ENCODE assay signal across 13 cellular contexts in the genomic region with DNA sequence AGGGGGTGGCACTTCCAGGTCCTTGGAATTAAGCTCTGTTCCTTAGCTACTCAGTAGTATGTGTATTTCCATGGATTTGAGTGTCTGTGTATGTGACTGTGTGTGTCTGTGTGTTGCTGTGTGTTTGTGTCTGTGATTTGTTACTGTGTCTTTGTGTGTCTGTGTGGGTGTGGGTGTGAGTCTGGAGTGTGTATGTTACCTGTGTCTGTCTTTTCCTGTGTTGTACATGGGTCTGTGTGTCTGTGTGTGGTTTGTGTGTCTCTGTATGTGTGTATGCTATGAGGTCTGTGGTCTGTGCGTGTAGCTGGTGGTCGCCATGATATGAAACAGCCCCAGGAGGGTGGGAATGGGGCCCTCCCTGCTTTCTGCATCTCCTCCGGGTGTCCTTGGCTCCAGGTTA. TPM values are rescaled to one million over a fixed set of nuclear protein-coding genes. Genes with fewer than 3 reads are reported as not detected.
DNase-seq lines count a peak whose midpoint lies in the region; ATAC-seq and TF ChIP-seq lines count a peak whose summit lies in the region.
"Not testable (repeated sequence)": the region's sequence is repeated elsewhere in the genome, so short reads cannot be mapped to it uniquely, and the experiment has no call there.
"Had no signal": no experiment of that assay in that cellular context is flagged by ENCODE, and none has a peak within 500 bp of the region (broad histone marks: within the 10 kb centered on the region; RNA-seq: fewer than 3 reads in every experiment).

No MANE protein-coding gene starts in this region.

- H3K4me2 ChIP-seq in OCI-LY7 (ENCODE audit: low read length) = not testable (repeated sequence)

- H3K27me3 ChIP-seq in Caco-2 (replicated peaks; ENCODE audit: control insufficient read depth, insufficient read depth, low read length) = not testable (repeated sequence)

- peak overlapping the region; percentile 30 for H3K27ac Mint-ChIP-seq in Caco-2 (ENCODE audit: unreplicated experiment)
- peak overlapping the region; percentile 44; the same call in 1 of the 2 replicates for H3K27ac Mint-ChIP-seq in WTC11
- peak overlapping the region; percentile 53 for H3K27ac Mint-ChIP-seq in activated naive CD4-positive, alpha-beta T cell treated with anti-CD3 and anti-CD28 coated beads, Interleukin-2, amount 50 U/mL, for 24 hours
- H3K27ac Mint-ChIP-seq in MCF 10A (ENCODE audit: low read depth, unreplicated experiment) = peak overlapping the region; percentile 73
- H3K27ac Mint-ChIP-seq in endothelial cell (ENCODE audit: unreplicated experiment) = not testable (repeated sequence)
- H3K27ac Mint-ChIP-seq in nephron progenitor cell = peak overlapping the region; percentile 76

- intact Hi-C loops in Caco-2 (cut with micrococcal nuclease; ENCODE audit: unreplicated experiment); OCI-LY7 (cut with micrococcal nuclease; ENCODE audit: unreplicated experiment); MCF 10A (cut with micrococcal nuclease); left colon (cut with DNase I, micrococcal nuclease): not testable (repeated sequence)

- not testable (repeated sequence) for ATAC-seq in WTC11
- peak; percentile 27 for ATAC-seq in left colon

- not testable (repeated sequence) for H3K9me2 ChIP-seq in OCI-LY7 (ENCODE audit: insufficient read depth, low read length)

- H3K27me3 Mint-ChIP-seq in Caco-2 (ENCODE audit: insufficient read depth, unreplicated experiment); WTC11 (ENCODE audit: low read depth); activated naive CD4-positive, alpha-beta T cell treated with anti-CD3 and anti-CD28 coated beads, Interleukin-2, amount 50 U/mL, for 24 hours; MCF 10A (ENCODE audit: insufficient read depth, unreplicated experiment); endothelial cell (ENCODE audit: unreplicated experiment); nephron progenitor cell (ENCODE audit: low read depth, poor library complexity): not testable (repeated sequence)

- H3K36me3 ChIP-seq in Caco-2 (ENCODE audit: control insufficient read depth, insufficient read depth, low read length); OCI-LY7 (ENCODE audit: insufficient read depth, low read length): not testable (repeated sequence)

- not testable (repeated sequence) for H3K79me2 ChIP-seq in OCI-LY7 (ENCODE audit: insufficient read depth, low read depth, low read length)

- H4K20me1 ChIP-seq in OCI-LY7 (ENCODE audit: insufficient read depth, low read length) = not testable (repeated sequence)

- not testable (repeated sequence) for H3K9me3 Mint-ChIP-seq in Caco-2 (ENCODE audit: unreplicated experiment); WTC11; activated naive CD4-positive, alpha-beta T cell treated with anti-CD3 and anti-CD28 coated beads, Interleukin-2, amount 50 U/mL, for 24 hours; MCF 10A (ENCODE audit: unreplicated experiment); endothelial cell (ENCODE audit: unreplicated experiment); nephron progenitor cell

- not testable (repeated sequence) for DNase-seq in Caco-2; OCI-LY7 (ENCODE audit: low spot score); WTC11 (ENCODE audit: low spot score); MCF 10A (ENCODE audit: unreplicated experiment); endothelial cell (ENCODE audit: low spot score); left colon; nephron progenitor cell

- H3K9me3 ChIP-seq in Caco-2; OCI-LY7 (ENCODE audit: low read length): not testable (repeated sequence)

- H3K4me1 ChIP-seq in Caco-2; OCI-LY7 (ENCODE audit: insufficient read depth, low read length, poor library complexity, severe bottlenecking): not testable (repeated sequence)

- POLR2A ChIA-PET in Caco-2 (lab: Charles Lee); OCI-LY7 (lab: Charles Lee); WTC11 (lab: Charles Lee); MCF 10A (lab: Yijun Ruan, JAX): not testable (repeated sequence)

- not testable (repeated sequence) for BruUV-seq in Caco-2 (replicated peaks; lab: Mats Ljungman, UMichigan); MCF 10A (replicated peaks; lab: Mats Ljungman, UMichigan)
- BruUV-seq in OCI-LY7 (replicated peaks; lab: Mats Ljungman, UMichigan) = TSS peak; percentile 38

- H3K27ac ChIP-seq in OCI-LY7 (ENCODE audit: low read depth, low read length, poor library complexity, severe bottlenecking) = not testable (repeated sequence)

- TF ChIP-seq CTCF in Caco-2 (IDR thresholded peaks at IDR 0.05; ENCODE audit: insufficient read depth in 1 of 2, low read depth in 1 of 2, low read length in 1 of 2, severe bottlenecking in 1 of 2, unreplicated experiment in 1 of 2); OCI-LY7 (conservative IDR thresholded peaks at IDR 0.05; ENCODE audit: low read length); WTC11 (IDR thresholded peaks at IDR 0.05); MCF 10A (IDR thresholded peaks at IDR 0.05; ENCODE audit: unreplicated experiment); endothelial cell (IDR thresholded peaks at IDR 0.05; ENCODE audit: unreplicated experiment); nephron progenitor cell (IDR thresholded peaks at IDR 0.05): not testable (repeated sequence)

- H3K4me3 ChIP-seq in Caco-2 (ENCODE audit: low read depth, low read length); OCI-LY7 (ENCODE audit: low read depth, low read length, poor library complexity, severe bottlenecking): not testable (repeated sequence)

- H3K36me3 Mint-ChIP-seq in Caco-2 (ENCODE audit: insufficient read depth, unreplicated experiment) (peaks cover 16% of the 10 kb centered on the region), MCF 10A (ENCODE audit: insufficient read depth, unreplicated experiment) (peaks cover 15% of the 10 kb centered on the region)
- not testable (repeated sequence) for H3K36me3 Mint-ChIP-seq in WTC11; activated naive CD4-positive, alpha-beta T cell treated with anti-CD3 and anti-CD28 coated beads, Interleukin-2, amount 50 U/mL, for 24 hours; endothelial cell (ENCODE audit: low read depth, unreplicated experiment); nephron progenitor cell (ENCODE audit: low read depth)

- CTCF ChIA-PET in Caco-2 (lab: Charles Lee); OCI-LY7 (lab: Charles Lee; ENCODE audit: unreplicated experiment); WTC11 (lab: Charles Lee); MCF 10A (lab: Yijun Ruan, JAX): not testable (repeated sequence)

- not testable (repeated sequence) for H3K4me3 Mint-ChIP-seq in Caco-2 (ENCODE audit: unreplicated experiment); WTC11; activated naive CD4-positive, alpha-beta T cell treated with anti-CD3 and anti-CD28 coated beads, Interleukin-2, amount 50 U/mL, for 24 hours; MCF 10A (ENCODE audit: unreplicated experiment); nephron progenitor cell
- H3K4me3 Mint-ChIP-seq in endothelial cell (ENCODE audit: unreplicated experiment) = peak overlapping the region; percentile 79

- H3K4me1 Mint-ChIP-seq in Caco-2 (ENCODE audit: low read depth, unreplicated experiment); WTC11; activated naive CD4-positive, alpha-beta T cell treated with anti-CD3 and anti-CD28 coated beads, Interleukin-2, amount 50 U/mL, for 24 hours; MCF 10A (ENCODE audit: insufficient read depth, unreplicated experiment); endothelial cell (ENCODE audit: unreplicated experiment); nephron progenitor cell: not testable (repeated sequence)

- not testable (repeated sequence) for H2AFZ ChIP-seq in OCI-LY7 (ENCODE audit: low read length)

RNA-seq across cellular contexts. Expression of a gene that starts 8.8 kb away (rescaled TPM):
- total RNA-seq in Caco-2 (2022) (not detected in 2 replicates), OCI-LY7 (2022) (not detected in 2 replicates), WTC11 (2021) (0.14 to 0.50 TPM (median 0.27 TPM) in 3 replicates), MCF 10A (2022) (not detected in 2 replicates), endothelial cell (ENCODE audit: unreplicated experiment) (not detected), left colon (not detected)
- total RNA-seq in OCI-LY7 (2014; rRNA removed; shearing (Covaris generic)) = 0.08 and 0.13 TPM in 2 replicates
- total RNA-seq: CD4-positive, alpha-beta memory T cell; G401; GM12878; H4; HT-29 had no signal
